Comparison of ENCODE assay signal across 10 cellular contexts in the genomic region with DNA sequence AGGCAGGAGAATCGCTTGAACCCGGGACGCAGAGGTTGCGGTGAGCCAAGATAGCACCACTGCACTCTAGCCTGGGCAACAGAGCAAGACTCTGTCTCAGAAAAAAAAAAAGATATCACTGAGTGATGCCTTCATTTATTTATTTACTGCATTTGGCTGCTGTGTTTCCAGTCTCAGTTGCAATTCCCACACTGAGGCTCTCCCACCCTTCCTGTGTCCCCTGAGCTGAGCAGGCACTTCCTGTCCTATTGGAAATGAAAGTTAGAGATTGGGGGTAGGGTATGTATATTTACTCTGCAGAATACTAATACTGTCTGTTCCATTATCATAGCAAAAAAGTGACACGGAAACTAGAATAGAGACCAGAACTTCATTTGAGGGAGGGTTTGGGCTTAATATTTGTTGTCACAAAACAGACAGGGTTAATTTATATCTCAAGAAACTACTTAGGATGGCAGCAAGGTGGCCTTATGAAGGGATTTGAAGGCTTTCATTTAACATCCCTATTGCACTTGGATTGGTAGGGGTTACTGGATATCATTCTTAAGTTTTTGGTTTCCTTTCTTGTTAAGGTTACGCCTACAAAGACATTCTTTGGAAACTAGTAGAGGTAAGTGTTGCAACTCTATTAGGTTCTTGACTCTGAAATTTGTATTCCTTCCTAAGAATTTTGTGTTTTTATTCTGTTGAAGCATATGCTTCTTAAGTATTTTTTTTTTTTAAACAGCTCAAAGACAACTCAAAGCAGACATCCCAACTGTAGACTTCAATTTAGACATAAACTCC. TPM values are rescaled to one million over a fixed set of nuclear protein-coding genes. Genes with fewer than 3 reads are reported as not detected.
DNase-seq lines count a peak whose midpoint lies in the region; ATAC-seq, FAIRE-seq and TF ChIP-seq lines count a peak whose summit lies in the region.
"Had no signal": no experiment of that assay in that cellular context is flagged by ENCODE, and none has a peak within 500 bp of the region (broad histone marks: within the 10 kb centered on the region; RNA-seq: fewer than 3 reads in every experiment).

No MANE protein-coding gene starts in this region.

- 52 to 74% (median 62%) methylated on average over 6 of the region's 6 CpGs for WGBS in adrenal gland, 4 donors

- H3K4me1 ChIP-seq in adrenal gland (replicated peaks in 1 of 2) (peaks cover 10 to 40% of the 10 kb centered on the region in 2 donors), gastrocnemius medialis (peaks cover 0 to 14% of the 10 kb centered on the region in 2 donors)

- in situ Hi-C loops in gastrocnemius medialis (cut with MboI; ENCODE audit: low sequenced_read_pairs in 4 of 4) = loop anchor here in 2 of 4 donors (5.0 kb wide), 1 partner anchor 47 kb away; no protein-coding TSS in a partner anchor

- ATAC-seq in left ventricle myocardium superior = peak; percentile 50
- ATAC-seq in gastrocnemius medialis = peak; percentile 28 to 48
- ATAC-seq in GM21825 (IDR thresholded peaks at IDR 0.05; ENCODE audit: unreplicated experiment) = no peak
- ATAC-seq: stimulated activated effector memory CD8-positive, alpha-beta T cell treated with anti-CD3 and anti-CD28 coated beads, Interleukin-12 subunit alpha, Interleukin-12 subunit beta, amount 100 ng/mL, for 72 hours had no signal

- H3K36me3 ChIP-seq in adrenal gland (replicated peaks in 1 of 2) (no peaks in the 10 kb centered on the region), gastrocnemius medialis (no peaks in the 10 kb centered on the region)

- intact Hi-C loops in adrenal gland (cut with DNase I) = no loop called here
- intact Hi-C loops in left ventricle myocardium superior (cut with micrococcal nuclease) = loop anchor here (10.0 kb wide), 1 partner anchor 115 kb away; the partner anchor contains the start of gene BAZ2A
- intact Hi-C loops in gastrocnemius medialis (cut with DNase I; ENCODE audit: low total_unique reads) = loop anchor here (2.0 kb wide), 1 partner anchor 111 kb away; the partner anchor contains the start of gene BAZ2A

- H3K9me3 ChIP-seq in adrenal gland (replicated peaks in 1 of 3) = no peaks in the 10 kb centered on the region
- H3K9me3 ChIP-seq in gastrocnemius medialis = no peaks in the 10 kb centered on the region

- H3K27ac ChIP-seq in adrenal gland (peak overlapping the region in 4 of 5 donors; percentile 65 to 89 (median 86)), gastrocnemius medialis (peak overlapping the region; percentile 78 to 86 (median 85))
- H3K27ac ChIP-seq: HL-60 had no signal

- no peak for TF ChIP-seq CTCF in adrenal gland (IDR thresholded peaks at IDR 0.05)
- no peak for TF ChIP-seq CTCF in gastrocnemius medialis (IDR thresholded peaks at IDR 0.05 in 4 of 5, conservative IDR thresholded peaks at IDR 0.05 in 1 of 5)

- no peak for FAIRE-seq in H54 (lab: Jason Lieb, UNC)

- no peak for TF ChIP-seq POLR2A in adrenal gland (IDR thresholded peaks at IDR 0.05)
- TF ChIP-seq POLR2A in gastrocnemius medialis (IDR thresholded peaks at IDR 0.05) = peak in 1 of 2 donors; percentile 12
- TF ChIP-seq POLR2A in H54 (IDR thresholded peaks at IDR 0.05; ENCODE audit: low read depth, low read length) = no peak

- no peaks in the 10 kb centered on the region for H3K27me3 ChIP-seq in adrenal gland
- no peaks in the 10 kb centered on the region for H3K27me3 ChIP-seq in gastrocnemius medialis

- DNase-seq in EH (ENCODE audit: low read depth) (peak; percentile 40), adrenal gland (peak in 1 of 7 donors; percentile 22), left ventricle myocardium superior (no peak), gastrocnemius medialis (no peak), H54 (ENCODE audit: insufficient read length, low spot score) (no peak), mesenteric fat pad (ENCODE audit: low spot score) (no peak)
- no peak for DNase-seq in central memory CD4-positive, alpha-beta T cell

- H3K4me3 ChIP-seq in adrenal gland (peak overlapping the region in 1 of 4 donors; percentile 61), gastrocnemius medialis (peak overlapping the region; percentile 51 to 65 (median 62))

RNA-seq across cellular contexts. Expression of gene RBMS2, which starts 1.4 kb away (rescaled TPM):
- total RNA-seq in adrenal gland (10 to 100 TPM in 7 of 8 donors, 1 to 10 TPM in 1; 9.6 to 41.5 (median 26.2) TPM), left ventricle myocardium superior (26.9 TPM), gastrocnemius medialis (10 to 100 TPM in 1 of 4 donors, 1 to 10 TPM in 3; 4.1 to 11.0 (median 5.4) TPM), mesenteric fat pad (63.1 TPM)
- polyA plus RNA-seq in adrenal gland = 10 to 100 TPM in 2 of 3 donors, 1 to 10 TPM in 1; 7.6 to 20.9 (median 11.3) TPM

RNA-seq across cellular contexts. Expression of gene GLS2, which starts 32.3 kb away (rescaled TPM):
- total RNA-seq in adrenal gland (1 to 10 TPM in 5 of 8 donors, under 1 TPM in 2, not detected in 1; 0.68 to 3.3 (median 1.1) TPM), left ventricle myocardium superior (0.57 TPM), gastrocnemius medialis (1 to 10 TPM in 1 of 4 donors, under 1 TPM in 1, not detected in 2; 0.53 to 1.9 TPM), mesenteric fat pad (not detected)
- polyA plus RNA-seq in adrenal gland = 1 to 10 TPM; 1.5 to 5.3 (median 1.6) TPM

RNA-seq across cellular contexts. Expression of gene SPRYD4, which starts 51.8 kb away (rescaled TPM):
- 1 to 10 TPM; 2.8 to 6.2 (median 5.2) TPM for total RNA-seq in adrenal gland
- 1 to 10 TPM; 2.5 to 5.6 (median 3.2) TPM for polyA plus RNA-seq in adrenal gland
- total RNA-seq in left ventricle myocardium superior = 3.1 TPM
- 1 to 10 TPM; 1.6 to 4.7 (median 2.9) TPM for total RNA-seq in gastrocnemius medialis
- total RNA-seq in mesenteric fat pad = 3.0 TPM

Comparison
In these comparisons a context has a peak if more than half of its experiments do, and no peak if none do; other contexts are left out.
1. intact Hi-C loops: an anchor here in left ventricle myocardium superior (10.0 kb wide) and gastrocnemius medialis (2.0 kb wide); none called in adrenal gland.